ENCODE assay signal across 9 cellular contexts in the genomic region with DNA sequence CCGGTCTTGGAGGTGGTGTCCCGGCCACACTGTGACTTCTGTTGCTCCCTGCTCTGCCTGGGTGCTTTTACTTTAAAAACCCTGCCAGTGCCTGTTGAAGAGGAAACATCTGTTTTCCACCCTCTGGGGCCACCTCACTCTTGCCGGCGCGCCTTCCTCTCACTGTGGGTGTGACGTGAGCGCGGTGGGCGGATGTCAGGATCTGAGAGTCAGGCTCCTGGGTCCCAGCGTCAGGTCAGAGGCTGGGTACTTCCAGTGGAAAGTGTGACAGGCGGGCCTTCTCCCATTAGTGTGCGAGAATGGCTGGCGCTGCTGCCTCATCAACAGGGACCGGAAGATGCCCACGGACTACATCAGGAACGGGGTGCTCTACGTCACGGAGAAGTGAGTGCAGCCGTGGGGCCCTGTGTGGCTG. TPM values are rescaled to one million over a fixed set of nuclear protein-coding genes. Genes with fewer than 3 reads are reported as not detected.
DNase-seq lines count a peak whose midpoint lies in the region; ATAC-seq and TF ChIP-seq lines count a peak whose summit lies in the region.
"Had no signal": no experiment of that assay in that cellular context is flagged by ENCODE, and none has a peak within 500 bp of the region (broad histone marks: within the 10 kb centered on the region; RNA-seq: fewer than 3 reads in every experiment).

No MANE protein-coding gene starts in this region.

- no peaks in the 10 kb centered on the region for H3F3A ChIP-seq in OCI-LY1 (ENCODE audit: insufficient read depth, low read length)

- no peaks in the 10 kb centered on the region for H3K79me2 ChIP-seq in OCI-LY1 (ENCODE audit: insufficient read depth, low read length)

- ATAC-seq in naive B cell (ENCODE audit: low read depth in 2 of 2), result peak; percentile 84 to 85
- ATAC-seq in HG03139 (IDR thresholded peaks at IDR 0.05; ENCODE audit: unreplicated experiment), result no peak
- ATAC-seq in GM21360 (IDR thresholded peaks at IDR 0.05; ENCODE audit: unreplicated experiment), result no peak
- ATAC-seq in HG02885 (IDR thresholded peaks at IDR 0.05; ENCODE audit: poor library complexity, unreplicated experiment), result no peak

- H3K36me3 Mint-ChIP-seq in naive B cell, result peaks cover 0 to 14% of the 10 kb centered on the region in 2 donors

- peak overlapping the region; percentile 64 for H3K4me2 ChIP-seq in OCI-LY1 (ENCODE audit: low read length)

- H3K27me3 ChIP-seq in OCI-LY1 (ENCODE audit: insufficient read depth, low read length), result no peaks in the 10 kb centered on the region

- H3K36me3 ChIP-seq in OCI-LY1 (ENCODE audit: insufficient read depth, low read length), result no peaks in the 10 kb centered on the region

- TF ChIP-seq CTCF in OCI-LY1 (IDR thresholded peaks at IDR 0.05; ENCODE audit: low read length) (no peak), coronary artery (IDR thresholded peaks at IDR 0.05) (no peak)

- DNase-seq in activated effector memory CD4-positive, alpha-beta T cell treated with anti-CD3 and anti-CD28 coated beads, Interleukin-2, amount 50 U/mL, for 16 hours, result peak; percentile 96
- DNase-seq in naive B cell (peak; percentile 91), coronary artery (ENCODE audit: low spot score) (no peak)
- DNase-seq in stimulated activated naive CD4-positive, alpha-beta T cell treated with Interleukin-2 at 50 U/mL for 16 hours (lab: John Stamatoyannopoulos, UW), result peak; percentile 92

- peak overlapping the region; percentile 58 for H3K9ac ChIP-seq in OCI-LY1 (ENCODE audit: low read length)

- no peaks in the 10 kb centered on the region for H4K20me1 ChIP-seq in OCI-LY1 (ENCODE audit: insufficient read depth, low read length)

- H3K27ac Mint-ChIP-seq in naive B cell, result peak overlapping the region; percentile 48 to 98 (median 96)

- H3K9me3 ChIP-seq in OCI-LY1 (ENCODE audit: low read length), result no peaks in the 10 kb centered on the region

- H3K27ac ChIP-seq in OCI-LY1 (ENCODE audit: low read depth, low read length, poor library complexity, severe bottlenecking) (peak overlapping the region; percentile 70), coronary artery (peak overlapping the region in 1 of 2 donors; percentile 2)
- H3K27ac ChIP-seq: SK-N-MC had no signal

- H3K4me1 Mint-ChIP-seq in naive B cell, result peaks cover 24 to 41% (median 40%) of the 10 kb centered on the region in 3 donors

- H2AFZ ChIP-seq in OCI-LY1 (ENCODE audit: low read length), result no peak overlapping the region

- H3K9me3 Mint-ChIP-seq in naive B cell, result no peaks in the 10 kb centered on the region

- H3K27me3 Mint-ChIP-seq in naive B cell, result peaks cover 0 to 4% (median 0%) of the 10 kb centered on the region in 3 donors

- H3K4me3 ChIP-seq in OCI-LY1 (ENCODE audit: low read depth, low read length, poor library complexity, severe bottlenecking) (peak overlapping the region; percentile 55), coronary artery (no peak overlapping the region)
- H3K4me3 ChIP-seq: SK-N-MC had no signal

- H3K4me3 Mint-ChIP-seq in naive B cell, result peak overlapping the region; percentile 66 to 94 (median 88)

- no peaks in the 10 kb centered on the region for H3K9me2 ChIP-seq in OCI-LY1 (ENCODE audit: low read depth, low read length)

- peaks cover 38% of the 10 kb centered on the region for H3K4me1 ChIP-seq in OCI-LY1 (ENCODE audit: insufficient read depth, low read length, severe bottlenecking)

RNA-seq across cellular contexts. Expression of a gene that starts 54.2 kb away (rescaled TPM):
- polyA plus RNA-seq in naive B cell (ENCODE audit: low read depth in 6 of 6), result 10 to 100 TPM in 1 of 6 donors, 1 to 10 TPM in 5; 4.0 to 12.5 (median 6.9) TPM

Comparison
In these comparisons a context has a peak if more than half of its experiments do, and no peak if none do; other contexts are left out.
1. ATAC-seq: peak in naive B cell (2 of 2); none in HG03139 (single experiment), GM21360 (single experiment) and HG02885 (single experiment).